Comparison of ENCODE assay signal across 22 cellular contexts in genomic region chr14:95043314-95043713, GRCh38.
"Had no signal": no experiment of that assay in that cellular context is flagged by ENCODE, and none has a peak within 500 bp of the region (broad histone marks: within the 10 kb centered on the region; RNA-seq: fewer than 3 reads in every experiment).

No MANE protein-coding gene starts in this region.

- ATAC-seq: activated CD4-positive, alpha-beta T cell treated with anti-CD3 and anti-CD28 coated beads for 36 hours; heart left ventricle; left colon; lower lobe of right lung; T-helper 17 cell had no signal

- DNase-seq: activated B cell treated with CpG ODN at 0.5 μM for 24 hours; activated CD4-positive, alpha-beta T cell treated with anti-CD3 and anti-CD28 coated beads for 36 hours; activated CD4-positive, alpha-beta T cell treated with anti-CD3 and anti-CD28 coated beads, Interleukin-2, amount 50 U/mL, for 48 hours; activated naive CD4-positive, alpha-beta T cell treated with anti-CD3 and anti-CD28 coated beads for 36 hours; activated naive CD8-positive, alpha-beta T cell treated with anti-CD3 and anti-CD28 coated beads, Interleukin-2, amount 10 ng/mL, durations not matched to agents 7 days and 5 days; activated T-cell treated with anti-CD3 and anti-CD28 coated beads, Interleukin-2, amount 50 U/mL, for 4 hours; amniotic stem cell; colonic mucosa; heart left ventricle; lower lobe of right lung; mesendoderm; naive B cell; stimulated activated CD4-positive, alpha-beta T cell treated with anti-CD3 and anti-CD28 coated beads, Interleukin-12 subunit alpha, Interleukin-12 subunit beta, amount 100 ng/mL, for 4 hours; stimulated activated CD4-positive, alpha-beta T cell treated with anti-CD3 and anti-CD28 coated beads, Interleukin-4, amount 100 ng/mL, for 4 hours; SW 1271; T-helper 17 cell; transverse colon had no signal

- H3K9me3 ChIP-seq: colonic mucosa, heart left ventricle, lower lobe of right lung, prostate gland, transverse colon, uterus had no signal

- H3K4me1 ChIP-seq: colonic mucosa, heart left ventricle, lower lobe of right lung, uterus had no signal

- H3K27me3 ChIP-seq: colonic mucosa, transverse colon, uterus had no signal

- H3K36me3 ChIP-seq: colonic mucosa, heart left ventricle, lower lobe of right lung, neural progenitor cell, prostate gland, transverse colon, uterus had no signal

- H3K4me3 ChIP-seq: colonic mucosa, heart left ventricle, lower lobe of right lung, neural progenitor cell, prostate gland, transverse colon, uterus had no signal

- H3K27ac ChIP-seq: colonic mucosa, epithelial cell of prostate, heart left ventricle, lower lobe of right lung, neural progenitor cell, prostate gland, transverse colon, uterus had no signal
